1 cellular context compared by ENCODE assay signal in the genomic region with DNA sequence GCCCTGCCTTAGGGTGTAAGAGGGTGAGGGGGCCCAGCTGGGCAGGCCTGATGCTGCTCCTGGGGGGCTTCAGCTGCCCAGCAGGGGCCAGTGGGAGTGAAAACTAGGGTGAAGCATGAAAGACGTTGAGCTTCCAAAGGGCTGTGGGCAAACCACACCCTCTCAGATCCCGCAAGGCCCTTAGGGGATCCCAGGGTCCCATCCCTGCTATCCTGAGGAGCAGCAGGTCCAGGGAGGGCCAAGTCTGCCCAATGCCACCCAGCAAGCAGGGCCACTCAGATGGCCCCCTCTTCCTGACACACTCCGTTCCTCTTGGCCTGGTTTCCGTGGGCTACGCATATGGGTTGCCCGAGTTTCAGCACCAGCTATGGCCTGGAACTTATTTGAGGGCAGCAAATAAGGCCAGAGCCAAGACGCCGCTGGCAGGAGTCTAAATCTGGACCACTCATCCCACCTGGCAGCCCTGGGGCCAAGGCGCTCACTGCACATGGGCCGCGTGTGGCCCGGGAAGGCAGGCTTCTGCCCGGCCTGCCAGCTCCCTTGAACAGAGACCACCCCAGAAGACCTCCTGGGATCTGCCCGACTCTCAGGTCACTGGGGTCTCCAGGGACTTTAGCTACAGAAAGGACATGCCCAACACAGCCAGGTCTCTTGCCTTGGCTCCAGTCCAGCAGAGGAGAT.
TF ChIP-seq lines count a peak whose summit lies in the region.

No MANE protein-coding gene starts in this region.

TF ChIP-seq in H1, 55 proteins besides CTCF, POLR2A, EP300 and RAD21:
- TF ChIP-seq CHD2 (IDR thresholded peaks at IDR 0.05; ENCODE audit: low read length) = no peak
- no peak for TF ChIP-seq SIRT6 (IDR thresholded peaks at IDR 0.05; ENCODE audit: low read length)
- no peak for TF ChIP-seq CTBP2 (IDR thresholded peaks at IDR 0.05; ENCODE audit: borderline replicate concordance, insufficient read depth, insufficient read length, low read length)
- TF ChIP-seq RBBP5 (IDR thresholded peaks at IDR 0.05; ENCODE audit: borderline replicate concordance, low read depth, low read length) = no peak
- no peak for TF ChIP-seq GTF2F1 (IDR thresholded peaks at IDR 0.05; ENCODE audit: borderline replicate concordance, low read depth, low read length)
- TF ChIP-seq, protein P1, sequence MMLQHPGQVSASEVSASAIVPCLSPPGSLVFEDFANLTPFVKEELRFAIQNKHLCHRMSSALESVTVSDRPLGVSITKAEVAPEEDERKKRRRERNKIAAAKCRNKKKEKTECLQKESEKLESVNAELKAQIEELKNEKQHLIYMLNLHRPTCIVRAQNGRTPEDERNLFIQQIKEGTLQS (IDR thresholded peaks at IDR 0.05; ENCODE audit: insufficient read depth, low read depth, low read length) = no peak
- TF ChIP-seq TAF7 (optimal IDR thresholded peaks at IDR 0.05; ENCODE audit: borderline replicate concordance, low read depth, low read length) = no peak
- no peak for TF ChIP-seq HDAC6 (IDR thresholded peaks at IDR 0.05; ENCODE audit: low read depth, low read length)
- TF ChIP-seq, protein P2, sequence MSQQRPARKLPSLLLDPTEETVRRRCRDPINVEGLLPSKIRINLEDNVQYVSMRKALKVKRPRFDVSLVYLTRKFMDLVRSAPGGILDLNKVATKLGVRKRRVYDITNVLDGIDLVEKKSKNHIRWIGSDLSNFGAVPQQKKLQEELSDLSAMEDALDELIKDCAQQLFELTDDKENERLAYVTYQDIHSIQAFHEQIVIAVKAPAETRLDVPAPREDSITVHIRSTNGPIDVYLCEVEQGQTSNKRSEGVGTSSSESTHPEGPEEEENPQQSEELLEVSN (IDR thresholded peaks at IDR 0.05) = no peak
- TF ChIP-seq NANOG (IDR thresholded peaks at IDR 0.05; ENCODE audit: insufficient read depth, low read depth, low read length, poor library complexity, severe bottlenecking) = no peak
- TF ChIP-seq RFX5 (IDR thresholded peaks at IDR 0.05; ENCODE audit: borderline replicate concordance, low read depth, low read length) = no peak
